Comparison of ENCODE assay signal across 9 cellular contexts in the genomic region with DNA sequence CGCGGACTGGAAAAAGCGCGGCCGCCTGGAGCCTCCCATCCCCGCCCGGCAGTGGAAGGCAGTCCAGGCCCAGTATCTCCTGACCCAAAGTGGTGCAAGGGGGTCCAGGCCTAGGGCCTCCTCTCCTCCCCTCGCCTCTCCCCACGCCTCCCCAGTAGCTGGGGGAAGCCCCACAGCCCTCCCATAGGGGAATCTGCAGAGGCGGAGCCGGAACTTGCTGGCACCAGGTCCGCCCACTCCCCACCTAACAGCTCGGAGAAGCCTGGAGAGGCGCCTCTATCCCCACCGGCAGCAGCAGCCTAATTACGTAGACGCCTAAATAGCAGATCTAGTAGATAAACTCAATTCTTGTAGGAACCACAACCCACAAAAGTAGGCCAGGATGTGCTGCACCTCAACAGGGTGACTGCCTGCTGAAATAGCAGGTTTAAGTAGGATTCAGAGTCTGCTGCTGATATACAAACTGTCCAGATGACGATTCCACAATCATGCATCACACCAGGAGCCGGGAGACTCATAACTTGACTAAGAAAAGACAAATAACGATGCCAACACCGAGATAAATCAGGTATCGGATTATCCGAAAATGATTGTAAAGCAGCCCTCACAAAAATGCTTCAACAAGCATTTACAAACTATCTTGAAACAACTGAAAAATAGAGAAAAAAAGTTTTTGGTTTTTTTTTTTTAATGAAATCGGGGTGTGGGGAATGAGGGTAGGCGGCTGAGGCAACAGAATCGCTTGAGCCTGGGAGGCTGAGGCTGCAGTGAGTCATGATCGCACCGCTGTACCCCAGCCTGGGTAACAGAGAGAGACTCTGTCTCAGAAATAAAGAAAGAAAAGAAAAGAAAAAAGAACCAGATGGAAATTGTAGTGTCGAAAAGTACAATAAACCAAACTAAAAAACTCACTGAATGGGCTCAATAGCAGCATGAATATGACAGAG. TPM values are rescaled to one million over a fixed set of nuclear protein-coding genes. Genes with fewer than 3 reads are reported as not detected.
DNase-seq lines count a peak whose midpoint lies in the region; ATAC-seq and TF ChIP-seq lines count a peak whose summit lies in the region.
"Had no signal": no experiment of that assay in that cellular context is flagged by ENCODE, and none has a peak within 500 bp of the region (broad histone marks: within the 10 kb centered on the region; RNA-seq: fewer than 3 reads in every experiment).

No MANE protein-coding gene starts in this region.

- WGBS in aorta, 2 donors: 69 to 73% methylated on average over 25 to 29 of the region's 29 CpGs
- WGBS in hepatocyte (ENCODE audit: low lambda C conversion rate, missing lambda C conversion rate): 76% methylated on average over 27 of the region's 29 CpGs

- H3K36me3 ChIP-seq in aorta (ENCODE audit: control insufficient read depth in 1 of 2, insufficient read depth in 2 of 2, low read length in 1 of 2) (no peaks in the 10 kb centered on the region), hepatocyte (replicated peaks; ENCODE audit: insufficient read depth, low read depth) (no peaks in the 10 kb centered on the region)

- intact Hi-C loops in left cardiac atrium (cut with DNase I): loop anchor here in 1 of 2 donors (10.0 kb wide), 1 partner anchor 54 kb away; no protein-coding TSS in a partner anchor
- intact Hi-C loops in cardiac septum (cut with DNase I): no loop called here
- intact Hi-C loops in natural killer cell (cut with micrococcal nuclease): loop anchor here (1.0 kb wide), 2 partner anchors 10 to 14 kb away; partner anchors contain the start of gene ZBED4
- intact Hi-C loops in aorta (cut with DNase I): no loop called here

- H3K27me3 ChIP-seq in aorta (ENCODE audit: control insufficient read depth in 1 of 2, insufficient read depth in 2 of 2, low read length in 1 of 2) (no peaks in the 10 kb centered on the region), hepatocyte (peaks cover 4% of the 10 kb centered on the region)

- H3K4me1 Mint-ChIP-seq in natural killer cell: peaks cover 13 to 14% of the 10 kb centered on the region in 2 donors

- no peak overlapping the region for H3K4me3 ChIP-seq in aorta (ENCODE audit: low read length in 2 of 2)
- no peak overlapping the region for H3K4me3 ChIP-seq in hepatocyte

- H3K9me3 ChIP-seq in aorta (ENCODE audit: control insufficient read depth, low read length): no peaks in the 10 kb centered on the region
- H3K9me3 ChIP-seq in hepatocyte (ENCODE audit: low read depth): no peaks in the 10 kb centered on the region

- H4K20me1 ChIP-seq in hepatocyte (ENCODE audit: insufficient read depth, poor library complexity, severe bottlenecking): no peaks in the 10 kb centered on the region

- H3K27ac Mint-ChIP-seq in natural killer cell: peak overlapping the region; percentile 84 to 90

- no peaks in the 10 kb centered on the region for H3K27me3 Mint-ChIP-seq in natural killer cell (ENCODE audit: low read depth in 2 of 2)

- H3K9me3 Mint-ChIP-seq in natural killer cell: no peaks in the 10 kb centered on the region
- H3K9me3 Mint-ChIP-seq: neural crest cell had no signal

- TF ChIP-seq CTCF in natural killer cell (IDR thresholded peaks at IDR 0.05) (no peak), hepatocyte (IDR thresholded peaks at IDR 0.05; ENCODE audit: poor library complexity) (no peak)

- no peak overlapping the region for H3K27ac ChIP-seq in aorta (ENCODE audit: low read depth in 1 of 2, low read length in 2 of 2)
- H3K27ac ChIP-seq in hepatocyte: no peak overlapping the region

- ATAC-seq in left cardiac atrium: peak; percentile 80 to 87
- peak; percentile 95 to 98 (median 97) for ATAC-seq in natural killer cell
- ATAC-seq in aorta (ENCODE audit: low FRiP score): no peak
- ATAC-seq in HG03439 (IDR thresholded peaks at IDR 0.05; ENCODE audit: unreplicated experiment): no peak
- no peak for ATAC-seq in GM21619 (IDR thresholded peaks at IDR 0.05; ENCODE audit: unreplicated experiment)

- no peaks in the 10 kb centered on the region for H3K79me2 ChIP-seq in hepatocyte

- no peak for DNase-seq in left cardiac atrium
- no peak for DNase-seq in cardiac septum (ENCODE audit: low spot score)
- DNase-seq in activated T-helper 9 cell treated with anti-CD3 and anti-CD28 coated beads, Interleukin-2, amount 50 U/mL, for 16 hours (ENCODE audit: low read depth): peak; percentile 84
- DNase-seq in natural killer cell: peak; percentile 64
- DNase-seq in aorta: peak; percentile 46 to 75
- no peak for DNase-seq in hepatocyte (ENCODE audit: low spot score)

- H3K4me1 ChIP-seq in aorta (ENCODE audit: control insufficient read depth in 1 of 2, insufficient read depth in 2 of 2, low read length in 2 of 2) (no peaks in the 10 kb centered on the region), hepatocyte (ENCODE audit: insufficient read depth) (no peaks in the 10 kb centered on the region)

- H3K36me3 Mint-ChIP-seq in natural killer cell: no peaks in the 10 kb centered on the region

- H2AFZ ChIP-seq in hepatocyte: no peak overlapping the region

- H3K4me2 ChIP-seq in hepatocyte: no peak overlapping the region

- H3K9me2 ChIP-seq in hepatocyte (replicated peaks; ENCODE audit: insufficient read depth): no peaks in the 10 kb centered on the region

- peak overlapping the region; percentile 70 for H3K4me3 Mint-ChIP-seq in natural killer cell
- H3K4me3 Mint-ChIP-seq: neural crest cell had no signal

RNA-seq across cellular contexts. Expression of gene BRD1, which starts 11.4 kb away (rescaled TPM):
- total RNA-seq in left cardiac atrium (10 to 100 TPM; 17.8 to 19.6 TPM), cardiac septum (18.0 TPM), natural killer cell (100 to 1,000 TPM; 126 to 154 (median 132) TPM), aorta (10 to 100 TPM; 26.7 to 32.2 TPM), hepatocyte (20.1 and 25.9 TPM in 2 replicates)
- polyA plus RNA-seq in aorta (10 to 100 TPM in 1 of 2 donors, 1 to 10 TPM in 1; 7.6 to 21.6 TPM), hepatocyte (25.0 and 25.7 TPM in 2 replicates)

RNA-seq across cellular contexts. Expression of gene ZBED4, which starts 14.6 kb away (rescaled TPM):
- 1 to 10 TPM; 4.4 to 6.7 TPM for total RNA-seq in left cardiac atrium
- 6.2 TPM for total RNA-seq in cardiac septum
- 10 to 100 TPM; 21.1 to 24.5 (median 22.7) TPM for total RNA-seq in natural killer cell
- 1 to 10 TPM; 8.6 to 9.7 TPM for total RNA-seq in aorta
- 1 to 10 TPM; 1.3 to 1.9 TPM for polyA plus RNA-seq in aorta
- 14.3 and 16.3 TPM in 2 replicates for total RNA-seq in hepatocyte
- 9.7 and 14.9 TPM in 2 replicates for polyA plus RNA-seq in hepatocyte

Comparison
In these comparisons a context has a peak if more than half of its experiments do, and no peak if none do; other contexts are left out.
1. ATAC-seq: peak in left cardiac atrium (2 of 2) and natural killer cell (3 of 3); none in aorta (single experiment), HG03439 (single experiment) and GM21619 (single experiment).
2. DNase-seq: peak in activated T-helper 9 cell treated with anti-CD3 and anti-CD28 coated beads, Interleukin-2, amount 50 U/mL, for 16 hours (single experiment), natural killer cell (single experiment) and aorta (2 of 2); none in left cardiac atrium (single experiment), cardiac septum (single experiment) and hepatocyte (single experiment).